In genomic region chr11:120776683-120777010, GRCh38 we compare ENCODE assay signal across 15 cellular contexts.
"Had no signal": no experiment of that assay in that cellular context is flagged by ENCODE, and none has a peak within 500 bp of the region (broad histone marks: within the 10 kb centered on the region; RNA-seq: fewer than 3 reads in every experiment).

No MANE protein-coding gene starts in this region.

- H3K9me3 Mint-ChIP-seq: dendritic cell treated with granulocyte-macrophage colony-stimulating factor and Interleukin-4, amounts not matched to agents 40 ng/mL and 50 ng/mL, for 4 days had no signal

- H3K27ac Mint-ChIP-seq: dendritic cell treated with granulocyte-macrophage colony-stimulating factor and Interleukin-4, amounts not matched to agents 40 ng/mL and 50 ng/mL, for 4 days; nephron had no signal

- H3K9me3 ChIP-seq: ovary, right atrium auricular region, sigmoid colon, tibial artery, upper lobe of left lung, uterus had no signal

- H3K4me1 Mint-ChIP-seq: naive B cell, nephron had no signal

- H3K4me3 Mint-ChIP-seq: dendritic cell treated with granulocyte-macrophage colony-stimulating factor and Interleukin-4, amounts not matched to agents 40 ng/mL and 50 ng/mL, for 4 days; naive B cell; nephron had no signal

- DNase-seq: erythroblast; foreskin keratinocyte; kidney; naive B cell; ovary; sigmoid colon; stimulated activated CD4-positive, alpha-beta T cell treated with anti-CD3 and anti-CD28 coated beads, Interleukin-2, amount 100 ng/mL, for 24 hours; stimulated activated naive CD4-positive, alpha-beta T cell; tibial artery; upper lobe of left lung; uterus had no signal

- ATAC-seq: foreskin keratinocyte had no signal

- H3K4me1 ChIP-seq: foreskin keratinocyte, right atrium auricular region, upper lobe of left lung, uterus had no signal

- H3K36me3 ChIP-seq: ovary, right atrium auricular region, sigmoid colon, tibial artery, upper lobe of left lung, uterus had no signal

- H3K27ac ChIP-seq: foreskin keratinocyte, ovary, right atrium auricular region, sigmoid colon, skin epidermis, tibial artery, upper lobe of left lung, uterus had no signal

- H3K36me3 Mint-ChIP-seq: naive B cell had no signal

- H3K27me3 ChIP-seq: ovary, right atrium auricular region, sigmoid colon, upper lobe of left lung, uterus had no signal

- H3K4me3 ChIP-seq: ovary, right atrium auricular region, sigmoid colon, skin epidermis, tibial artery, upper lobe of left lung, uterus had no signal
